ENCODE assay signal across 8 cellular contexts in genomic region chr5:119274767-119275130, GRCh38.
DNase-seq lines count a peak whose midpoint lies in the region; ATAC-seq and TF ChIP-seq lines count a peak whose summit lies in the region.

No MANE protein-coding gene starts in this region.

- H3K4me3 Mint-ChIP-seq in naive thymus-derived CD8-positive, alpha-beta T cell: peak overlapping the region; percentile 96 to 100 (median 100)

- H3K9ac ChIP-seq in adipocyte (ENCODE audit: low read length): no peak overlapping the region

- peak overlapping the region; percentile 93 to 98 (median 96) for H3K27ac Mint-ChIP-seq in naive thymus-derived CD8-positive, alpha-beta T cell

- H3K27me3 Mint-ChIP-seq in naive thymus-derived CD8-positive, alpha-beta T cell: peaks cover 0 to 2% (median 0%) of the 10 kb centered on the region in 5 donors

- H3K36me3 ChIP-seq in left ventricle myocardium inferior (no peaks in the 10 kb centered on the region), adipocyte (ENCODE audit: control insufficient read depth, insufficient read depth, low read length, severe bottlenecking) (no peaks in the 10 kb centered on the region)

- no peak for TF ChIP-seq CTCF in left ventricle myocardium inferior (IDR thresholded peaks at IDR 0.05; ENCODE audit: borderline replicate concordance)

- ATAC-seq in Right ventricle myocardium inferior (no peak), HG03457 (IDR thresholded peaks at IDR 0.05; ENCODE audit: unreplicated experiment) (peak; percentile 26), GM21526 (IDR thresholded peaks at IDR 0.05; ENCODE audit: low FRiP score, unreplicated experiment) (no peak)
- ATAC-seq in naive thymus-derived CD8-positive, alpha-beta T cell: peak in 1 of 2 donors; percentile 43

- H3K36me3 Mint-ChIP-seq in naive thymus-derived CD8-positive, alpha-beta T cell: peaks cover 2 to 3% (median 3%) of the 10 kb centered on the region in 3 donors

- no peaks in the 10 kb centered on the region for H3K9me3 ChIP-seq in left ventricle myocardium inferior (replicated peaks)
- no peaks in the 10 kb centered on the region for H3K9me3 ChIP-seq in adipocyte (ENCODE audit: control insufficient read depth, low read length)

- no peak for DNase-seq in left ventricle myocardium inferior
- no peak for DNase-seq in Right ventricle myocardium inferior (ENCODE audit: missing footprints)
- peak; percentile 66 for DNase-seq in adipocyte (ENCODE audit: low read depth)
- DNase-seq in naive thymus-derived CD8-positive, alpha-beta T cell: no peak
- DNase-seq in NCI-H2029 (lab: John Stamatoyannopoulos, UW): no peak
- DNase-seq in iPS-NIHi7 (ENCODE audit: extremely low spot score): no peak

- intact Hi-C loops in left ventricle myocardium inferior (cut with micrococcal nuclease) (no loop called here), Right ventricle myocardium inferior (cut with DNase I) (no loop called here)

- peaks cover 0 to 5% (median 0%) of the 10 kb centered on the region in 9 donors for H3K9me3 Mint-ChIP-seq in naive thymus-derived CD8-positive, alpha-beta T cell

- peak overlapping the region; percentile 5 for H3K27ac ChIP-seq in left ventricle myocardium inferior (replicated peaks)

- H3K27me3 ChIP-seq in left ventricle myocardium inferior (ENCODE audit: low read depth): no peaks in the 10 kb centered on the region
- no peaks in the 10 kb centered on the region for H3K27me3 ChIP-seq in adipocyte (replicated peaks; ENCODE audit: control insufficient read depth, insufficient read depth, low read length)

- H3K4me1 ChIP-seq in left ventricle myocardium inferior (peaks cover 44% of the 10 kb centered on the region), adipocyte (ENCODE audit: control insufficient read depth, insufficient read depth, low read length) (peaks cover 53% of the 10 kb centered on the region)

- H3K4me1 Mint-ChIP-seq in naive thymus-derived CD8-positive, alpha-beta T cell: peaks cover 42 to 98% (median 88%) of the 10 kb centered on the region in 4 donors

- POLR2A ChIA-PET in naive thymus-derived CD8-positive, alpha-beta T cell (lab: Charles Lee): interaction anchor here (0.9 to 4.7 kb wide), 10 partner anchors 11 to 81 kb away, joined by 3 to 21 read pairs (median 8); partner anchors contain the start of gene TNFAIP8

- H3K4me3 ChIP-seq in left ventricle myocardium inferior (no peak overlapping the region), adipocyte (ENCODE audit: low read length) (no peak overlapping the region)
